8 cellular contexts compared by ENCODE assay signal in genomic region chr9:124216474-124217176, GRCh38. TPM values are rescaled to one million over a fixed set of nuclear protein-coding genes. Genes with fewer than 3 reads are reported as not detected.
DNase-seq lines count a peak whose midpoint lies in the region; ATAC-seq and TF ChIP-seq lines count a peak whose summit lies in the region.

No MANE protein-coding gene starts in this region.

- peaks cover 66% of the 10 kb centered on the region for H3K4me1 Mint-ChIP-seq in activated CD4-positive, alpha-beta memory T cell treated with anti-CD3 and anti-CD28 coated beads for 36 hours (ENCODE audit: low read depth)

- no peaks in the 10 kb centered on the region for H3K36me3 ChIP-seq in DOHH2 (ENCODE audit: control insufficient read depth, low read length)

- H3K9me3 Mint-ChIP-seq in activated CD4-positive, alpha-beta memory T cell treated with anti-CD3 and anti-CD28 coated beads for 36 hours, result no peaks in the 10 kb centered on the region

- no peaks in the 10 kb centered on the region for H3K27me3 Mint-ChIP-seq in activated CD4-positive, alpha-beta memory T cell treated with anti-CD3 and anti-CD28 coated beads for 36 hours

- CTCF ChIA-PET in activated CD4-positive, alpha-beta memory T cell treated with anti-CD3 and anti-CD28 coated beads for 36 hours (lab: Charles Lee), result interaction anchor here (1.2 to 2.6 kb wide), 2 partner anchors 90 to 105 kb away, joined by 3 to 12 read pairs; no protein-coding TSS in a partner anchor

- no peaks in the 10 kb centered on the region for H3K36me3 Mint-ChIP-seq in activated CD4-positive, alpha-beta memory T cell treated with anti-CD3 and anti-CD28 coated beads for 36 hours

- H3K4me3 Mint-ChIP-seq in activated CD4-positive, alpha-beta memory T cell treated with anti-CD3 and anti-CD28 coated beads for 36 hours, result no peak overlapping the region

- H3K9me2 ChIP-seq in DOHH2 (replicated peaks; ENCODE audit: control insufficient read depth, low read length), result no peaks in the 10 kb centered on the region

- POLR2A ChIA-PET in activated CD4-positive, alpha-beta memory T cell treated with anti-CD3 and anti-CD28 coated beads for 36 hours (lab: Charles Lee), result interaction anchor here (0.8 to 2.9 kb wide), 4 partner anchors 15 to 70 kb away, joined by 3 to 15 read pairs (median 3); partner anchors contain the start of gene NEK6

- intact Hi-C loops in activated CD4-positive, alpha-beta memory T cell treated with anti-CD3 and anti-CD28 coated beads for 36 hours (cut with micrococcal nuclease), result loop anchor here (1.0 to 2.0 kb wide), 3 partner anchors 14 to 38 kb away; no protein-coding TSS in a partner anchor
- intact Hi-C loops in left ventricle myocardium superior (cut with micrococcal nuclease), result no loop called here

- H3K27me3 ChIP-seq in DOHH2 (ENCODE audit: control insufficient read depth, low read length), result no peaks in the 10 kb centered on the region

- no peaks in the 10 kb centered on the region for H4K20me1 ChIP-seq in DOHH2 (ENCODE audit: control insufficient read depth, insufficient read depth, low read depth, low read length)

- peak; percentile 86 for DNase-seq in activated CD4-positive, alpha-beta memory T cell treated with anti-CD3 and anti-CD28 coated beads for 36 hours
- DNase-seq in left ventricle myocardium superior, result peak; percentile 59
- peak; percentile 33 for DNase-seq in stimulated activated CD8-positive, alpha-beta memory T cell treated with anti-CD3 and anti-CD28 coated beads, Interleukin-7, amount 100 ng/mL, for 24 hours (ENCODE audit: low read depth)
- no peak for DNase-seq in NCI-H1930 (lab: John Stamatoyannopoulos, UW)

- peak overlapping the region; percentile 76 for H3K27ac Mint-ChIP-seq in activated CD4-positive, alpha-beta memory T cell treated with anti-CD3 and anti-CD28 coated beads for 36 hours

- H3K4me2 ChIP-seq in DOHH2 (ENCODE audit: low read length), result peak overlapping the region; percentile 88

- no peak for TF ChIP-seq CTCF in DOHH2 (IDR thresholded peaks at IDR 0.05; ENCODE audit: low read depth, low read length, poor library complexity, severe bottlenecking)

- peaks cover 33% of the 10 kb centered on the region for H3F3A ChIP-seq in DOHH2 (ENCODE audit: control insufficient read depth, insufficient read depth)

- H3K9me3 ChIP-seq in DOHH2 (ENCODE audit: control insufficient read depth, insufficient read depth, low read length), result no peaks in the 10 kb centered on the region

- H3K79me2 ChIP-seq in DOHH2 (ENCODE audit: control insufficient read depth, low read length), result no peaks in the 10 kb centered on the region

- ATAC-seq in HG03432 (IDR thresholded peaks at IDR 0.05; ENCODE audit: unreplicated experiment) (peak; percentile 42), left ventricle myocardium superior (peak; percentile 49), HG03135 (IDR thresholded peaks at IDR 0.05; ENCODE audit: unreplicated experiment) (no peak), GM19328 (IDR thresholded peaks at IDR 0.05; ENCODE audit: unreplicated experiment) (no peak)

- peaks cover 75% of the 10 kb centered on the region for H3K4me1 ChIP-seq in DOHH2 (ENCODE audit: control insufficient read depth, low read length)

- H3K27ac ChIP-seq in DOHH2 (ENCODE audit: low read depth, low read length), result peak overlapping the region; percentile 92

- peak overlapping the region; percentile 62 for H3K4me3 ChIP-seq in DOHH2 (ENCODE audit: low read length)

RNA-seq across cellular contexts. Expression of gene NEK6, which starts 41.1 kb away (rescaled TPM):
- total RNA-seq in activated CD4-positive, alpha-beta memory T cell treated with anti-CD3 and anti-CD28 coated beads for 36 hours, result 10 to 100 TPM; 16.1 to 18.8 TPM
- total RNA-seq in left ventricle myocardium superior, result 7.7 TPM

Comparison
In these comparisons a context has a peak if more than half of its experiments do, and no peak if none do; other contexts are left out.
1. ATAC-seq: peak in HG03432 (single experiment) and left ventricle myocardium superior (single experiment); none in HG03135 (single experiment) and GM19328 (single experiment).
2. DNase-seq: peak in activated CD4-positive, alpha-beta memory T cell treated with anti-CD3 and anti-CD28 coated beads for 36 hours (single experiment), left ventricle myocardium superior (single experiment) and stimulated activated CD8-positive, alpha-beta memory T cell treated with anti-CD3 and anti-CD28 coated beads, Interleukin-7, amount 100 ng/mL, for 24 hours (single experiment); none in NCI-H1930 (0 of 2).